8 cellular contexts compared by ENCODE assay signal in the genomic region with DNA sequence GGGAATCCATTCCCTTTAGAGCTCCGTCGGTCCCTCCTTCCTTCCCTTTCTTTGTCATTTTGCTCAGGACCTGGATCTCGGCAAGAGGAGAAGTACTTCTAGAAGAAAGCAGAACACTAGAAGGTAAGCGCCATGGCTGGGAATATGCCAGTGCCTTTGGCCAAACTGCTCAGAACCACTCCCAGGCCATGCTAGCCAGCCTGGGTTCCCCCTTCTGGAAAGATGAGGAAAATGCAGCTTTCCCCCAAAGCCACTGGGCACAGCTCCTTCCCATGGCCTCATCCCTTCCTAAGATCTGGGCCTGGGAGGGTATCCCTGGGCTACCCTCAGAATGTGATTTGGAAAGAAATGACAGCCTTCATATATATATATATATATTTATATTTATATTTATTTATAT. TPM values are rescaled to one million over a fixed set of nuclear protein-coding genes. Genes with fewer than 3 reads are reported as not detected.
DNase-seq lines count a peak whose midpoint lies in the region; ATAC-seq and TF ChIP-seq lines count a peak whose summit lies in the region.

No MANE protein-coding gene starts in this region.

- TF ChIP-seq CTCF in RWPE1 (conservative IDR thresholded peaks at IDR 0.05; ENCODE audit: low read depth) = no peak; the same call in 1 of the 2 replicates
- peak in 3 of 4 experiments; percentile 27 to 67 (median 39) for TF ChIP-seq CTCF in gastroesophageal sphincter (IDR thresholded peaks at IDR 0.05)
- peak; percentile 40 for TF ChIP-seq CTCF in smooth muscle cell (IDR thresholded peaks at IDR 0.05; ENCODE audit: borderline replicate concordance, insufficient read depth, poor library complexity, severe bottlenecking)

- H3K9me3 ChIP-seq in gastroesophageal sphincter (no peaks in the 10 kb centered on the region), smooth muscle cell (replicated peaks; ENCODE audit: low read depth) (no peaks in the 10 kb centered on the region)

- TF ChIP-seq EP300 in gastroesophageal sphincter (IDR thresholded peaks at IDR 0.05) = no peak

- H3F3A ChIP-seq in smooth muscle cell (ENCODE audit: low read depth) = no peaks in the 10 kb centered on the region

- H3K27ac ChIP-seq in RWPE1 (no peak overlapping the region), gastroesophageal sphincter (no peak overlapping the region), smooth muscle cell (ENCODE audit: low read depth) (no peak overlapping the region)

- H3K79me2 ChIP-seq in smooth muscle cell (ENCODE audit: low read depth) = no peaks in the 10 kb centered on the region

- ATAC-seq in gastroesophageal sphincter (peak; percentile 81), HG03159 (IDR thresholded peaks at IDR 0.05; ENCODE audit: unreplicated experiment) (no peak), GM19463 (IDR thresholded peaks at IDR 0.05; ENCODE audit: unreplicated experiment) (no peak)

- H4K20me1 ChIP-seq in smooth muscle cell (ENCODE audit: low read depth) = no peaks in the 10 kb centered on the region

- H3K4me2 ChIP-seq in smooth muscle cell = no peak overlapping the region

- DNase-seq in SIG-M5 treated with dmso at 0.1 percent for 504 hours (lab: John Stamatoyannopoulos, UW; ENCODE audit: unreplicated experiment) (peak; percentile 40), SIG-M5 (lab: John Stamatoyannopoulos, UW) (no peak), RWPE1 (ENCODE audit: low spot score) (peak; percentile 60), smooth muscle cell (lab: John Stamatoyannopoulos, UW; ENCODE audit: unreplicated experiment) (no peak)
- DNase-seq in activated naive CD8-positive, alpha-beta T cell treated with anti-CD3 and anti-CD28 coated beads for 36 hours = no peak

- H3K4me1 Mint-ChIP-seq in activated naive CD8-positive, alpha-beta T cell treated with anti-CD3 and anti-CD28 coated beads for 36 hours = peaks cover 2% of the 10 kb centered on the region

- peaks cover 0 to 4% (median 0%) of the 10 kb centered on the region in 3 donors for H3K4me1 ChIP-seq in gastroesophageal sphincter
- peaks cover 3% of the 10 kb centered on the region for H3K4me1 ChIP-seq in smooth muscle cell (ENCODE audit: low read depth)

- no peaks in the 10 kb centered on the region for H3K36me3 Mint-ChIP-seq in activated naive CD8-positive, alpha-beta T cell treated with anti-CD3 and anti-CD28 coated beads for 36 hours

- no peak overlapping the region for H2AFZ ChIP-seq in smooth muscle cell (ENCODE audit: low read depth)

- H3K4me3 Mint-ChIP-seq in activated naive CD8-positive, alpha-beta T cell treated with anti-CD3 and anti-CD28 coated beads for 36 hours = no peak overlapping the region

- H3K36me3 ChIP-seq in gastroesophageal sphincter (no peaks in the 10 kb centered on the region), smooth muscle cell (ENCODE audit: low read depth) (no peaks in the 10 kb centered on the region)

- peaks cover 60% of the 10 kb centered on the region for H3K27me3 ChIP-seq in gastroesophageal sphincter
- peaks cover 30% of the 10 kb centered on the region for H3K27me3 ChIP-seq in smooth muscle cell (ENCODE audit: low read depth)

- CTCF ChIA-PET in RWPE1 (lab: Yijun Ruan, JAX) = interaction anchor here (0.6 to 1.4 kb wide), 4 partner anchors 17 to 207 kb away, joined by 3 to 5 read pairs (median 4); no protein-coding TSS in a partner anchor

- 40 to 64% methylated on average over 1 to 3 of the region's 4 CpGs for WGBS in gastroesophageal sphincter (ENCODE audit: low coverage in 1 of 2), 2 donors
- WGBS in smooth muscle cell (ENCODE audit: low lambda C conversion rate) = 74% methylated on average over 4 of the region's 4 CpGs

- no peaks in the 10 kb centered on the region for H3K9me3 Mint-ChIP-seq in activated naive CD8-positive, alpha-beta T cell treated with anti-CD3 and anti-CD28 coated beads for 36 hours

- TF ChIP-seq POLR2A in gastroesophageal sphincter (IDR thresholded peaks at IDR 0.05) = no peak

- no peak overlapping the region for H3K27ac Mint-ChIP-seq in activated naive CD8-positive, alpha-beta T cell treated with anti-CD3 and anti-CD28 coated beads for 36 hours

- POLR2A ChIA-PET in RWPE1 (lab: Yijun Ruan, JAX; ENCODE audit: low non-redundant PET) = no interaction called here

- H3K4me3 ChIP-seq in gastroesophageal sphincter (no peak overlapping the region), smooth muscle cell (no peak overlapping the region)

- H3K9ac ChIP-seq in smooth muscle cell (ENCODE audit: low read depth) = no peak overlapping the region

- peaks cover 53% of the 10 kb centered on the region for H3K27me3 Mint-ChIP-seq in activated naive CD8-positive, alpha-beta T cell treated with anti-CD3 and anti-CD28 coated beads for 36 hours

RNA-seq across cellular contexts. Expression of a gene that starts 6.3 kb away (rescaled TPM):
- total RNA-seq in gastroesophageal sphincter = 1 to 10 TPM; 2.6 to 6.3 (median 3.8) TPM
- total RNA-seq in smooth muscle cell = 0.22 and 0.45 TPM in 2 replicates
- polyA plus RNA-seq in smooth muscle cell = 0.35 TPM in 1 of 2 replicates, not detected in the other
- total RNA-seq in activated naive CD8-positive, alpha-beta T cell treated with anti-CD3 and anti-CD28 coated beads for 36 hours = under 1 TPM in 1 of 2 experiments, not detected in 1; 0.22 TPM

RNA-seq across cellular contexts. Expression of a gene that starts 19.0 kb away (rescaled TPM):
- total RNA-seq in gastroesophageal sphincter (100 to 1,000 TPM; 113 to 168 (median 137) TPM), smooth muscle cell (79.4 and 98.0 TPM in 2 replicates)
- 110 and 119 TPM in 2 replicates for polyA plus RNA-seq in smooth muscle cell
- total RNA-seq in activated naive CD8-positive, alpha-beta T cell treated with anti-CD3 and anti-CD28 coated beads for 36 hours = 100 to 1,000 TPM; 166 to 168 TPM

Comparison
In these comparisons a context has a peak if more than half of its experiments do, and no peak if none do; other contexts are left out.
1. DNase-seq: peak in SIG-M5 treated with dmso at 0.1 percent for 504 hours (single experiment) and RWPE1 (single experiment); none in SIG-M5 (single experiment), smooth muscle cell (single experiment) and activated naive CD8-positive, alpha-beta T cell treated with anti-CD3 and anti-CD28 coated beads for 36 hours (single experiment).